21 cellular contexts compared by ENCODE assay signal in the genomic region with DNA sequence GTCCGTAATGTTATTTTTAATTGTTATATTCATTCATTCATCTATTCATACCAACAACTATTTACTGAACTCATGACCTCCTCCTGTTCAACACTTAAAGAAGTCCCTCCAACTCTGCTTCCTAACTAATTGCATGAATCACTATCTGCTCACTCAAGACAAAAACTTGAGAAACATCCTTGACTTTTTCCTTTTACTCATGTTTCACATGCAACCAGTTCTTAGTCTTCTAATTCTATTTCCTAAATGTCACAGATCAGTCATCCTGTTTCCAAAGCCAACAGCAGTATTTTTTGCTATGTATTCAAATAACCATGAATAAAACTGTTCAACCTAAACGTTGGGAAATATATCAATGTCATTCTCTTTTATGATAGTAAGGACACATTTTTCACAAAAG.
"Had no signal": no experiment of that assay in that cellular context is flagged by ENCODE, and none has a peak within 500 bp of the region (broad histone marks: within the 10 kb centered on the region; RNA-seq: fewer than 3 reads in every experiment).

No MANE protein-coding gene starts in this region.

- H3K4me1 ChIP-seq: body of pancreas, tibial artery, uterus had no signal

- H3K27ac Mint-ChIP-seq: activated B cell treated with CpG ODN at 0.5 μM for 24 hours; activated CD8-positive, alpha-beta T cell treated with anti-CD3 and anti-CD28 coated beads for 36 hours; activated naive CD4-positive, alpha-beta T cell treated with anti-CD3 and anti-CD28 coated beads, Interleukin-2, amount 50 U/mL, for 24 hours; nephron; stimulated activated naive B cell treated with anti-CD40 and anti-IgM and Interleukin-4, amounts not matched to agents 10 μg/mL and 1 μg/mL and 100 μg/mL, for 72 hours had no signal

- H3K27me3 ChIP-seq: body of pancreas, tibial artery, uterus had no signal

- H3K9me3 ChIP-seq: body of pancreas, tibial artery, uterus had no signal

- H3K36me3 ChIP-seq: tibial artery, uterus had no signal

- H3K4me1 Mint-ChIP-seq: activated B cell treated with CpG ODN at 0.5 μM for 24 hours; activated naive CD4-positive, alpha-beta T cell treated with anti-CD3 and anti-CD28 coated beads, Interleukin-2, amount 50 U/mL, for 24 hours; stimulated activated naive B cell treated with anti-CD40 and anti-IgM and Interleukin-4, amounts not matched to agents 10 μg/mL and 1 μg/mL and 100 μg/mL, for 72 hours had no signal

- H3K4me3 Mint-ChIP-seq: activated B cell treated with CpG ODN at 0.5 μM for 24 hours; activated CD8-positive, alpha-beta T cell treated with anti-CD3 and anti-CD28 coated beads for 36 hours; activated naive CD4-positive, alpha-beta T cell treated with anti-CD3 and anti-CD28 coated beads, Interleukin-2, amount 50 U/mL, for 24 hours; activated T-cell treated with anti-CD3 and anti-CD28 coated beads, Interleukin-2, amount 50 U/mL, for 4 hours; nephron; stimulated activated naive B cell treated with anti-CD40 and anti-IgM and Interleukin-4, amounts not matched to agents 10 μg/mL and 1 μg/mL and 100 μg/mL, for 72 hours had no signal

- H3K27me3 Mint-ChIP-seq: activated B cell treated with CpG ODN at 0.5 μM for 24 hours; activated CD8-positive, alpha-beta T cell treated with anti-CD3 and anti-CD28 coated beads for 36 hours; activated naive CD4-positive, alpha-beta T cell treated with anti-CD3 and anti-CD28 coated beads, Interleukin-2, amount 50 U/mL, for 24 hours; stimulated activated naive B cell treated with anti-CD40 and anti-IgM and Interleukin-4, amounts not matched to agents 10 μg/mL and 1 μg/mL and 100 μg/mL, for 72 hours had no signal

- H3K4me3 ChIP-seq: body of pancreas, skin epidermis, tibial artery, uterus had no signal

- H3K27ac ChIP-seq: body of pancreas, skin epidermis, tibial artery, uterus had no signal

- H3K36me3 Mint-ChIP-seq: activated naive CD4-positive, alpha-beta T cell treated with anti-CD3 and anti-CD28 coated beads, Interleukin-2, amount 50 U/mL, for 24 hours; stimulated activated naive B cell treated with anti-CD40 and anti-IgM and Interleukin-4, amounts not matched to agents 10 μg/mL and 1 μg/mL and 100 μg/mL, for 72 hours had no signal

- DNase-seq: activated B cell treated with CpG ODN at 0.5 μM for 24 hours; activated CD4-positive, alpha-beta T cell treated with anti-CD3 and anti-CD28 coated beads for 48 hours; activated CD8-positive, alpha-beta T cell treated with anti-CD3 and anti-CD28 coated beads for 36 hours; activated effector memory CD4-positive, alpha-beta T cell treated with Interleukin-2 at 50 U/mL for 16 hours; activated T-cell treated with anti-CD3 and anti-CD28 coated beads, Interleukin-2, amount 50 U/mL, for 4 hours; body of pancreas; central memory CD4-positive, alpha-beta T cell; cortex of kidney; effector memory CD4-positive, alpha-beta T cell; glutamatergic neuron; kidney glomerular epithelial cell; occipital lobe; stimulated activated CD4-positive, alpha-beta T cell treated with anti-CD3 and anti-CD28 coated beads, Interleukin-15, amount 100 ng/mL, for 24 hours; stimulated activated CD4-positive, alpha-beta T cell treated with anti-CD3 and anti-CD28 coated beads, Interleukin-4, amount 100 ng/mL, for 1 hour; stimulated activated naive B cell treated with anti-CD40 and anti-IgM and Interleukin-4, amounts not matched to agents 10 μg/mL and 1 μg/mL and 100 μg/mL, for 72 hours; T-helper 2 cell; tibial artery; uterus had no signal

- H3K9me3 Mint-ChIP-seq: activated B cell treated with CpG ODN at 0.5 μM for 24 hours; activated CD8-positive, alpha-beta T cell treated with anti-CD3 and anti-CD28 coated beads for 36 hours; activated naive CD4-positive, alpha-beta T cell treated with anti-CD3 and anti-CD28 coated beads, Interleukin-2, amount 50 U/mL, for 24 hours; activated T-cell treated with anti-CD3 and anti-CD28 coated beads, Interleukin-2, amount 50 U/mL, for 4 hours had no signal
